Comparison of ENCODE assay signal across 9 cellular contexts in the genomic region with DNA sequence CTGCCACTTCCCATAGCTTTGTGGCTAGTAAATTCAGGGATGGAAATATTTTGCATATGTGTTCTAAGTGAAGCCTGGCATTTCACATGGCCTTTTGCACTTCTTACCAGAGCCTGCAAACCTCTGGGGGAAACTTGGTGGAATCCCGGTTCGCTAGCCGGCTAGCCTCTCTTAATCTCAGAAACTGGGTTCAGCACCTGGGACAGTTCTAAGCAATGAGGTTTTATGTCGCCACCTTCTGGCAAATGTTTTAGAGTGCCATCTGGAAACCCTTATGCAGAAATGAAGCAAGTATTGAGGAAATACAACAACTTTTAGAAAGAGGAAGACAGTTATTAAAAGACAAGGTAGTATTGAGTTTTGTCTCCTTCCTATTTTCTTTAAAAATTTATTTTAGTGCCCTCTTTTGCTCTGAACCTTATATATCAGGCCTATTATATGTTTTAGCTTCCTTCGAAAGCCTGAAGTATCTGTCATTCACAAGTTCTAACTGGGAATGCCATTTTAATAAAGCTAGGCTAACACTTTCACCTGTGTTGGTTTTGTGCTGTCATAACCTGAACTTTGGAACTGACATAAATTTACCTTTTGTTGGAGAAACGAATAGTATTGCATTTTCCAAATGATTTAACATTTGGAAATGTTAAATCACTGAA. TPM values are rescaled to one million over a fixed set of nuclear protein-coding genes. Genes with fewer than 3 reads are reported as not detected.
A peak's percentile ranks its signal among the peaks of the same experiment; 100 is the strongest.
DNase-seq lines count a peak whose midpoint lies in the region; ATAC-seq and TF ChIP-seq lines count a peak whose summit lies in the region.
"Had no signal": no experiment of that assay in that cellular context is flagged by ENCODE, and none has a peak within 500 bp of the region (broad histone marks: within the 10 kb centered on the region; RNA-seq: fewer than 3 reads in every experiment).

No MANE protein-coding gene starts in this region.

- H3K27ac ChIP-seq in KMS-11: no peak overlapping the region

- no peaks in the 10 kb centered on the region for H3K4me1 ChIP-seq in KMS-11 (ENCODE audit: low read depth, poor library complexity, severe bottlenecking)

- peak; percentile 47 to 55 for ATAC-seq in left cardiac atrium
- no peak for ATAC-seq in Right ventricle myocardium superior (ENCODE audit: poor library complexity)
- peak; percentile 68 for ATAC-seq in GM21825 (IDR thresholded peaks at IDR 0.05; ENCODE audit: unreplicated experiment)
- no peak for ATAC-seq in GM21528 (IDR thresholded peaks at IDR 0.05; ENCODE audit: low FRiP score, unreplicated experiment)

- H3K9ac ChIP-seq in KMS-11: no peak overlapping the region

- H4K20me1 ChIP-seq in KMS-11 (ENCODE audit: insufficient read depth): no peaks in the 10 kb centered on the region

- peaks cover 11% of the 10 kb centered on the region for H3K27me3 Mint-ChIP-seq in endothelial cell (ENCODE audit: unreplicated experiment)
- H3K27me3 Mint-ChIP-seq in nephron progenitor cell (ENCODE audit: low read depth, poor library complexity): peaks cover 51% of the 10 kb centered on the region

- H3K4me3 ChIP-seq in KMS-11 (IDR thresholded peaks at IDR 0.05; ENCODE audit: insufficient read depth, low read depth, low read length): no peak overlapping the region

- H3K4me3 Mint-ChIP-seq in endothelial cell (ENCODE audit: unreplicated experiment): no peak overlapping the region
- H3K4me3 Mint-ChIP-seq in nephron progenitor cell: no peak overlapping the region
- H3K4me3 Mint-ChIP-seq: memory B cell had no signal

- H3K27ac Mint-ChIP-seq in endothelial cell (ENCODE audit: unreplicated experiment) (no peak overlapping the region), nephron progenitor cell (no peak overlapping the region)
- H3K27ac Mint-ChIP-seq: memory B cell had no signal

- no peaks in the 10 kb centered on the region for H3K79me2 ChIP-seq in KMS-11 (ENCODE audit: insufficient read depth, low read depth)

- intact Hi-C loops in left cardiac atrium (cut with DNase I): loop anchor here (5.0 to 10.0 kb wide), 2 partner anchors 561 to 1518 kb away; no protein-coding TSS in a partner anchor
- intact Hi-C loops in Right ventricle myocardium superior (cut with DNase I): loop anchor here (10.0 kb wide), 1 partner anchor 548 kb away; no protein-coding TSS in a partner anchor

- H3K4me1 Mint-ChIP-seq in endothelial cell (ENCODE audit: unreplicated experiment) (peaks cover 13% of the 10 kb centered on the region), nephron progenitor cell (peaks cover 25% of the 10 kb centered on the region)

- TF ChIP-seq CTCF in KMS-11 (conservative IDR thresholded peaks at IDR 0.05; ENCODE audit: low read depth, low read length) (peak; percentile 82), endothelial cell (IDR thresholded peaks at IDR 0.05; ENCODE audit: unreplicated experiment) (peak; percentile 60), nephron progenitor cell (IDR thresholded peaks at IDR 0.05) (peak; percentile 68)

- H3K36me3 Mint-ChIP-seq in endothelial cell (ENCODE audit: low read depth, unreplicated experiment) (no peaks in the 10 kb centered on the region), nephron progenitor cell (ENCODE audit: low read depth) (no peaks in the 10 kb centered on the region)

- no peak overlapping the region for H3K4me2 ChIP-seq in KMS-11

- no peaks in the 10 kb centered on the region for H3K27me3 ChIP-seq in KMS-11 (ENCODE audit: insufficient read depth, low read depth)

- no peak overlapping the region for H2AFZ ChIP-seq in KMS-11 (ENCODE audit: low read depth)

- H3K36me3 ChIP-seq in KMS-11 (ENCODE audit: insufficient read depth): no peaks in the 10 kb centered on the region; the same call in 1 of the 2 replicates

- H3K9me3 Mint-ChIP-seq in endothelial cell (ENCODE audit: unreplicated experiment) (peaks cover 4% of the 10 kb centered on the region), nephron progenitor cell (peaks cover 3% of the 10 kb centered on the region)

- DNase-seq in left cardiac atrium: no peak
- no peak for DNase-seq in Right ventricle myocardium superior
- DNase-seq in RPMI7951 (ENCODE audit: low read depth): peak; percentile 44
- DNase-seq in endothelial cell (ENCODE audit: low spot score): peak; percentile 78
- peak; percentile 75 for DNase-seq in nephron progenitor cell

RNA-seq across cellular contexts. Expression of a gene that starts 1.0 kb away (rescaled TPM):
- total RNA-seq in left cardiac atrium (not detected), Right ventricle myocardium superior (not detected), endothelial cell (ENCODE audit: unreplicated experiment) (not detected)
- not detected in 2 replicates for total RNA-seq in RPMI7951 (2014; rRNA removed; shearing (Covaris generic))

Comparison
In these comparisons a context has a peak if more than half of its experiments do, and no peak if none do; other contexts are left out.
1. ATAC-seq: peak in left cardiac atrium (2 of 2) and GM21825 (single experiment); none in Right ventricle myocardium superior (single experiment) and GM21528 (single experiment).
2. DNase-seq: peak in RPMI7951 (single experiment), endothelial cell (single experiment) and nephron progenitor cell (single experiment); none in left cardiac atrium (single experiment) and Right ventricle myocardium superior (single experiment).
3. Peak in every context shown above with its lines, with median percentiles within 50 percentile points of each other: CTCF ChIP-seq.